In the genomic region with DNA sequence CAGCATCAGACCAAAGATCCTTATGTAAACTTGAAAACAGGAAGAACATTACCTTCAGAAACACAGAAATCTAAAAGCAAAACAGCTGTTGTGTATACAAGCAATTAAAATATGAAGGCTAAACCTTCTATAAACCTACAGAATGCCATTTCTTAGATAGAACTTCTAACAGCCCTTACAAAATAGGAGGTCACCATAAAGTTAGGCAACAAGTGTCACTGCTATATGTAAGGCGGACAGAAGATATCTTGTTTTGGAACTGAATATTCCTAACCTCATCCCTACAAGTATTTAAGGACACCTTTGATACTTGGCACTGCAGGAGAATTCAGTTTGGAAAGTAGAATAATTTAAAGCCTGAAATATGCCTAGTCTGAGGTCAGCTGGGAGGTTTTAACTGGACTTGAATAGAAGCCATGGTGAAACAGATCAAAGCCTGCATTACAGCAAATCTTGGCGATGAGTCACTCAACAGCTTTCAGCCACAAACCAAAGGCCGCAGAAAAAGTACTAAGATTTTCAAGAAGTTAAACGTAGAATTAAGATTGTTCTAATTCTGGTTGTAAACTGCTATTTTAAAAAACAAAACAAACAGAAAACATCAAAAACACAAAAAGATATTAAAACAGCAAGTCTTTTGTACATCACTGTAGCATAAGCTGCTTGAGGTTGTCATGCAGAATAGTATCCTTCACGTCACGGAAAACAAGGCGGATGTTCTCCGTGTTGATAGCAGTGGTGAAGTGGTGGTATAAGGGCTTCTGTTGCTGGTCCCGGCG, we compare ENCODE assay signal across 9 cellular contexts. TPM values are rescaled to one million over a fixed set of nuclear protein-coding genes. Genes with fewer than 3 reads are reported as not detected.
A peak's percentile ranks its signal among the peaks of the same experiment; 100 is the strongest.
DNase-seq lines count a peak whose midpoint lies in the region; ATAC-seq and TF ChIP-seq lines count a peak whose summit lies in the region.
"Had no signal": no experiment of that assay in that cellular context is flagged by ENCODE, and none has a peak within 500 bp of the region (broad histone marks: within the 10 kb centered on the region; RNA-seq: fewer than 3 reads in every experiment).

No MANE protein-coding gene starts in this region.

- H3K27ac ChIP-seq in ascending aorta, result peak overlapping the region in 1 of 2 donors; percentile 7

- no peaks in the 10 kb centered on the region for H3K27me3 ChIP-seq in ascending aorta
- H3K27me3 ChIP-seq: gastrocnemius medialis had no signal

- H3K9me3 Mint-ChIP-seq in chondrocyte (ENCODE audit: low read depth) (no peaks in the 10 kb centered on the region), nephron progenitor cell (no peaks in the 10 kb centered on the region)

- peaks cover 0 to 22% of the 10 kb centered on the region in 2 donors for H3K4me1 ChIP-seq in ascending aorta

- no peak overlapping the region for H3K4me3 ChIP-seq in ascending aorta
- H3K4me3 ChIP-seq: gastrocnemius medialis had no signal

- H3K4me3 Mint-ChIP-seq in chondrocyte (ENCODE audit: unreplicated experiment) (no peak overlapping the region), nephron progenitor cell (no peak overlapping the region)

- peaks cover 13% of the 10 kb centered on the region for H3K36me3 Mint-ChIP-seq in chondrocyte (ENCODE audit: low read depth)
- H3K36me3 Mint-ChIP-seq in nephron progenitor cell (ENCODE audit: low read depth), result peaks cover 61% of the 10 kb centered on the region

- intact Hi-C loops in ascending aorta (cut with DNase I), result no loop called here

- peak; percentile 31 to 88 for DNase-seq in NOMO-1 (lab: John Stamatoyannopoulos, UW; ENCODE audit: unreplicated experiment in 2 of 2)
- DNase-seq in chondrocyte (ENCODE audit: low spot score), result no peak
- peak; percentile 91 for DNase-seq in renal cortical epithelial cell (ENCODE audit: low read depth)
- no peak for DNase-seq in OCI-M1 (lab: John Stamatoyannopoulos, UW)
- no peak for DNase-seq in HK-2 (ENCODE audit: unreplicated experiment)
- no peak for DNase-seq in nephron progenitor cell
- DNase-seq in ascending aorta (ENCODE audit: low spot score in 2 of 2), result no peak
- DNase-seq: gastrocnemius medialis had no signal

- H3K4me1 Mint-ChIP-seq in chondrocyte (ENCODE audit: low read depth) (peaks cover 80% of the 10 kb centered on the region), nephron progenitor cell (peaks cover 17% of the 10 kb centered on the region)

- TF ChIP-seq CTCF in chondrocyte (IDR thresholded peaks at IDR 0.05) (no peak), nephron progenitor cell (IDR thresholded peaks at IDR 0.05) (no peak), ascending aorta (IDR thresholded peaks at IDR 0.05) (no peak)

- H3K27ac Mint-ChIP-seq in chondrocyte (ENCODE audit: unreplicated experiment) (peak overlapping the region; percentile 80), nephron progenitor cell (no peak overlapping the region)

- H3K36me3 ChIP-seq in ascending aorta, result peaks cover 0 to 5% of the 10 kb centered on the region in 2 donors

- H3K9me3 ChIP-seq in ascending aorta, result no peaks in the 10 kb centered on the region
- H3K9me3 ChIP-seq: gastrocnemius medialis had no signal

- no peaks in the 10 kb centered on the region for H3K27me3 Mint-ChIP-seq in chondrocyte (ENCODE audit: low read depth)
- H3K27me3 Mint-ChIP-seq in nephron progenitor cell (ENCODE audit: low read depth, poor library complexity), result no peaks in the 10 kb centered on the region

- ATAC-seq in GM18867 (IDR thresholded peaks at IDR 0.05; ENCODE audit: unreplicated experiment), result peak; percentile 54
- ATAC-seq: gastrocnemius medialis had no signal

RNA-seq across cellular contexts. Expression of a gene that starts 42.7 kb away (rescaled TPM):
- 44.5 to 63.9 TPM (median 61.9 TPM) in 3 replicates for total RNA-seq in chondrocyte
- total RNA-seq in renal cortical epithelial cell, result 87.2 and 115 TPM in 2 replicates
- 35.8 TPM for total RNA-seq in ascending aorta

Comparison
In these comparisons a context has a peak if more than half of its experiments do, and no peak if none do; other contexts are left out.
1. DNase-seq: peak in NOMO-1 (2 of 2) and renal cortical epithelial cell (single experiment); none in chondrocyte (single experiment), OCI-M1 (single experiment), HK-2 (single experiment), nephron progenitor cell (single experiment) and ascending aorta (0 of 2).